Comparison of ENCODE assay signal across 8 cellular contexts in the genomic region with DNA sequence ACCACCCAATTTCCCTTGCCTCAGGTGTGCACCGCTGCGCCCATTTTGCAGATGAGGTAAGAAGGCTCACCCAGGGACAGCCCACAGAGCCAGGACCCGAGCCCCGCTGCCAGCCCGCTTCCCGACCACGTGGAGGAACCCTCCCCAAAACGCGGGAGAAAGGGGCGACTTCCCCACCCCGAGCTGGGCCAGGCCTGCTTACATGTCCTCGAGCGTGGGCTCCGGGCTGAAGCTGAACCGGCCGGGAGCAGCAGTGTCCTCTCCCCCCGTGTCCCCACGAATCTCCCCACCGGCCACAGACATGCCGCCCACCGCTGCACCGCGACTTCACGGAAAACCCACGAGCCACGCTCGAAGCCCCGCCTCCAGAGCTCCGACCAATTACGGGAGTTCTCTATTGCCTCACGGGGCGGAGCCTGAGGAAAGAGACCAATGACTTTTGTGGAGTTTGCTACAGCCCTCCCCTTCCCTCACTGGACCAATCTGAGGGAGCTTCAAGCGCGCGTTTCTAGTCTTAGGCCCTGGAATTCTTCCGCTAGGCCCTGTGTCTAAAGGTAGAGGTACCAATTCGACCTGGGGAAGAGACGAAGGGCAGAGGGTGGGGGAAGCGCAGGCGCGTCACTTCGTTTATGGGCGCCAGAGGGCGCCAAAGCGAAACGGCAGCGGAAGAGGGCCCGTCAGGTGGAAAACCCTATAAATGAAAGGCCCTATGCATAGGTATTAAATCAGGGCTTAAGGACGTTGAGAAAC. TPM values are rescaled to one million over a fixed set of nuclear protein-coding genes. Genes with fewer than 3 reads are reported as not detected.
DNase-seq lines count a peak whose midpoint lies in the region; ATAC-seq and TF ChIP-seq lines count a peak whose summit lies in the region.

Gene DCTPP1 (minus strand): TSS at position 353 of the 750 bp plus-strand sequence. CDS start 50 bp downstream, at position 303.

- CTCF ChIA-PET in PC-3 (lab: Charles Lee), result interaction anchor here (0.5 to 1.0 kb wide), 18 partner anchors 12 to 365 kb away, joined by 3 to 13 read pairs (median 3); partner anchors contain the start of genes PRR14, ZNF747, ZNF764 and ZNF771

- no TSS peak for BruUV-seq in PC-3 (replicated peaks; lab: Mats Ljungman, UMichigan)

- TF ChIP-seq CTCF in PC-3 (conservative IDR thresholded peaks at IDR 0.05; ENCODE audit: low read depth, low read length), result peak; percentile 83

- H3K4me2 ChIP-seq in PC-3 (ENCODE audit: low read length), result peak within 1 kb of the TSS; percentile 96

- H3K27me3 ChIP-seq in PC-3 (ENCODE audit: low read length) (no peaks in the 10 kb centered on the region), muscle layer of colon (ENCODE audit: control insufficient read depth in 1 of 2, insufficient read depth in 2 of 2, low read length in 2 of 2) (no peaks in the 10 kb centered on the region)

- intact Hi-C loops in PC-3 (cut with micrococcal nuclease), result loop anchor here (5.0 kb wide), 1 partner anchor 207 kb away; no protein-coding TSS in a partner anchor

- H3K9me2 ChIP-seq in PC-3 (replicated peaks; ENCODE audit: low read length), result no peaks in the 10 kb centered on the region

- peaks cover 10% of the 10 kb centered on the region for H3K36me3 ChIP-seq in PC-3 (ENCODE audit: low read depth, low read length)
- peaks cover 9% of the 10 kb centered on the region for H3K36me3 ChIP-seq in muscle layer of colon (ENCODE audit: insufficient read depth, low read length)

- peak; percentile 99 for DNase-seq in DMS53 treated with DMSO at 0.1 percent for 48 hours (lab: John Stamatoyannopoulos, UW; ENCODE audit: unreplicated experiment)
- peak; percentile 100 for DNase-seq in Jurkat, Clone E6-1 (ENCODE audit: low read depth, low spot score)
- DNase-seq in PC-3, result peak; percentile 98
- DNase-seq in activated T-cell treated with anti-CD3 and anti-CD28 coated beads, Interleukin-2, amount 50 U/mL, for 1 hour, result peak; percentile 92
- DNase-seq in stimulated activated CD8-positive, alpha-beta memory T cell treated with anti-CD3 and anti-CD28 coated beads, Interleukin-7, amount 100 ng/mL, for 24 hours (ENCODE audit: low read depth), result peak; percentile 90

- H3K4me3 ChIP-seq in Jurkat, Clone E6-1 (ENCODE audit: low read length), result peak within 1 kb of the TSS; percentile 93
- H3K4me3 ChIP-seq in PC-3 (ENCODE audit: low read length), result peak within 1 kb of the TSS; percentile 87
- H3K4me3 ChIP-seq in muscle layer of colon (ENCODE audit: low read depth in 1 of 2, low read length in 2 of 2), result peak within 1 kb of the TSS; percentile 77 to 85

- peak within 1 kb of the TSS; percentile 96 for H2AFZ ChIP-seq in PC-3 (ENCODE audit: low read length)

- H3K79me2 ChIP-seq in PC-3 (ENCODE audit: low read length), result peaks cover 33% of the 10 kb centered on the region

- H3K27ac ChIP-seq in PC-3 (ENCODE audit: low read length) (peak within 1 kb of the TSS; percentile 60), muscle layer of colon (ENCODE audit: low read depth, low read length) (peak within 1 kb of the TSS; percentile 76)

- no peaks in the 10 kb centered on the region for H4K20me1 ChIP-seq in PC-3 (ENCODE audit: low read length)

- peak within 1 kb of the TSS; percentile 86 for H3K9ac ChIP-seq in PC-3 (ENCODE audit: low read length)
- peak within 1 kb of the TSS; percentile 60 for H3K9ac ChIP-seq in muscle layer of colon (ENCODE audit: low read length)

- H3K9me3 ChIP-seq in PC-3 (ENCODE audit: low read length) (no peaks in the 10 kb centered on the region), muscle layer of colon (ENCODE audit: low read length) (no peaks in the 10 kb centered on the region)

- ATAC-seq in GM21619 (IDR thresholded peaks at IDR 0.05; ENCODE audit: unreplicated experiment), result peak; percentile 90
- ATAC-seq in PC-3, result peak; percentile 98
- ATAC-seq in esophagus mucosa, result peak; percentile 98

- H3K4me1 ChIP-seq in PC-3 (ENCODE audit: insufficient read depth, low read length), result peaks cover 12% of the 10 kb centered on the region; the same call in 1 of the 2 replicates
- H3K4me1 ChIP-seq in muscle layer of colon (ENCODE audit: insufficient read depth, low read length), result peaks cover 19% of the 10 kb centered on the region

- POLR2A ChIA-PET in PC-3 (lab: Charles Lee; ENCODE audit: unreplicated experiment), result interaction anchor here (0.7 to 1.0 kb wide), 4 partner anchors 22 to 579 kb away, joined by 5 to 16 read pairs (median 6); partner anchors contain the start of gene ZNF771

- H3F3A ChIP-seq in PC-3 (ENCODE audit: low read length, unreplicated experiment), result no peaks in the 10 kb centered on the region

RNA-seq across cellular contexts. Expression of gene DCTPP1, which starts in this region (rescaled TPM):
- polyA plus RNA-seq in Jurkat, Clone E6-1 (2012; ENCODE audit: insufficient read depth, insufficient read length), result 107 TPM
- total RNA-seq in PC-3 (2014; rRNA removed) (63.1 and 64.1 TPM in 2 replicates), esophagus mucosa (49.0 TPM)

Comparison
In these comparisons a context has a peak if more than half of its experiments do, and no peak if none do; other contexts are left out.
1. Peak in every context shown above with its lines: DNase-seq, ATAC-seq, H3K4me3 ChIP-seq and H3K27ac ChIP-seq.